31 cellular contexts compared by ENCODE assay signal in the genomic region with DNA sequence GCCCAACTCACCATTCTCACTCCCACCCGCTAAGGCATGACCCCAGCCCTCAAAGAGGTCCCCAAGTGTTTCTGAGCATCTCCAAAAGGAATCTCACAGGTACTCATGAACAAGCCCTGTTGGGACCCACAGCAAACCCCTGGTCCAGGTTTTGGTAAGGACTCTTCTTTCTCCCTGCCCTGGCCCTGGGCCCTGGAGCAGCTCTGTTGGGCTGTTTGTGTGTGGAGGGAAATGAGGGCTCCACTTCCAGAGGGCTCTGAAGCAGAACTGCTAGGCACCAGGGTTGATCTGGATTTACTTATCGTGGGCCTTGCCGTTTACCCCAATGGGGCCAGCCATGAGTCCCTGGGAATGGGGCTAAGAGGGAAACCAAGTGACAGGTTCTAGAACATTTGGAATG.
"Had no signal": no experiment of that assay in that cellular context is flagged by ENCODE, and none has a peak within 500 bp of the region (broad histone marks: within the 10 kb centered on the region; RNA-seq: fewer than 3 reads in every experiment).

No MANE protein-coding gene starts in this region.

- H3K4me3 ChIP-seq: adrenal gland, ascending aorta, body of pancreas, breast epithelium, cardiac muscle cell had no signal

- H3K9me3 ChIP-seq: adrenal gland had no signal

- H3K36me3 ChIP-seq: adrenal gland, ascending aorta, brain microvascular endothelial cell, breast epithelium, cardiac muscle cell had no signal

- DNase-seq: activated effector memory CD4-positive, alpha-beta T cell treated with anti-CD3 and anti-CD28 coated beads, Interleukin-2, amount 50 U/mL, for 16 hours; activated effector memory CD4-positive, alpha-beta T cell treated with Interleukin-2 at 50 U/mL for 16 hours; activated gamma-delta T cell; activated gamma-delta T cell treated with Interleukin-2 at 50 U/mL for 16 hours; activated naive CD4-positive, alpha-beta T cell; activated naive CD4-positive, alpha-beta T cell treated with anti-CD3 and anti-CD28 coated beads for 36 hours; activated naive CD4-positive, alpha-beta T cell treated with anti-CD3 and anti-CD28 coated beads, Interleukin-2, amount 10 ng/mL, durations not matched to agents 7 days and 5 days; activated naive CD4-positive, alpha-beta T cell treated with anti-CD3 and anti-CD28 coated beads, Interleukin-2, amount 50 U/mL, for 16 hours; activated naive CD4-positive, alpha-beta T cell treated with Interleukin-2 at 50 U/mL for 16 hours; activated naive CD8-positive, alpha-beta T cell treated with anti-CD3 and anti-CD28 coated beads for 36 hours; activated naive CD8-positive, alpha-beta T cell treated with anti-CD3 and anti-CD28 coated beads, Interleukin-2, amount 10 ng/mL, durations not matched to agents 7 days and 5 days; activated naive CD8-positive, alpha-beta T cell treated with anti-CD3 and anti-CD28 coated beads, Interleukin-2, amount 50 U/mL, for 24 hours; activated T-cell treated with anti-CD3 and anti-CD28 coated beads for 4 hours; activated T-cell treated with anti-CD3 and anti-CD28 coated beads, Interleukin-2, amount 50 U/mL, for 1 hour; activated T-cell treated with anti-CD3 and anti-CD28 coated beads, Interleukin-2, amount 50 U/mL, for 24 hours; activated T-cell treated with anti-CD3 and anti-CD28 coated beads, Interleukin-2, amount 50 U/mL, for 4 hours; activated T-cell treated with anti-CD3 and anti-CD28 coated beads, Interleukin-2, amount 50 U/mL, for 48 hours; activated T-cell treated with anti-CD3 and anti-CD28 coated beads, Interleukin-2, amount 50 U/mL, for 72 hours; adrenal gland; amniotic stem cell; amygdala; anterior cingulate cortex; aorta; body of pancreas; brain microvascular endothelial cell; caudate nucleus; central memory CD4-positive, alpha-beta T cell; cerebellar nuclear complex had no signal

- H3K4me1 ChIP-seq: adrenal gland, ascending aorta, breast epithelium had no signal

- H3K27ac ChIP-seq: adrenal gland, ascending aorta, body of pancreas, brain microvascular endothelial cell, breast epithelium, cardiac muscle cell had no signal

- H3K27me3 ChIP-seq: ascending aorta, body of pancreas, breast epithelium had no signal
